ENCODE assay signal across 17 cellular contexts in the genomic region with DNA sequence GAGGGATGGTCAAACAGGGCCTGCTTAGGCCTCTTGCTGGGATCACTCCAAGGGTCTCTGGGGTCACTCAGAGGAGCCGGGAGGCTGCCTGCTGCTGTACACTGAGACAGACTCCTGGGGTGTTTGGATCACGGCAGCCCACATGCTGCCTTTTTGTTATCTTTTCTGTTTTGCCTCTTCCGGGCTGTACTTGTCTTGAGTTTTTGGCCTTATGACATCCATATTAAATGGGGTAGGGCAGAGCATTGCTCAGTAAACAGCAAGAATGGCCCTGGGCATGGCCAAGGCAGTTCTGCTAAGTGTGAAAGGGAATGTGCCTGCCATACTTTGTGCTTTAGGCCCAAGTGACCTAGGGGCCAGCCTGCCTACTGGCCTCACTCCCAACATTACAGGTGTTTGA. TPM values are rescaled to one million over a fixed set of nuclear protein-coding genes. Genes with fewer than 3 reads are reported as not detected.
A peak's percentile ranks its signal among the peaks of the same experiment; 100 is the strongest.
DNase-seq lines count a peak whose midpoint lies in the region; TF ChIP-seq lines count a peak whose summit lies in the region.
"Had no signal": no experiment of that assay in that cellular context is flagged by ENCODE, and none has a peak within 500 bp of the region (broad histone marks: within the 10 kb centered on the region; RNA-seq: fewer than 3 reads in every experiment).

No MANE protein-coding gene starts in this region.

- peak overlapping the region; percentile 71 for H3K4me3 Mint-ChIP-seq in MCF 10A (ENCODE audit: unreplicated experiment)
- peak overlapping the region; percentile 75 for H3K4me3 Mint-ChIP-seq in mesothelial cell of epicardium
- H3K4me3 Mint-ChIP-seq: HFFc6 had no signal

- no peaks in the 10 kb centered on the region for H3K36me3 Mint-ChIP-seq in MCF 10A (ENCODE audit: insufficient read depth, unreplicated experiment)
- no peaks in the 10 kb centered on the region for H3K36me3 Mint-ChIP-seq in mesothelial cell of epicardium
- H3K36me3 Mint-ChIP-seq: activated naive CD4-positive, alpha-beta T cell treated with anti-CD3 and anti-CD28 coated beads, Interleukin-2, amount 10 ng/mL, durations not matched to agents 7 days and 5 days; CD14-positive monocyte; stimulated activated memory B cell treated with anti-CD40 and anti-IgM and Interleukin-4, amounts not matched to agents 10 μg/mL and 1 μg/mL and 100 μg/mL, for 72 hours had no signal

- H3K27me3 ChIP-seq in breast epithelium: no peaks in the 10 kb centered on the region
- H3K27me3 ChIP-seq in mammary epithelial cell (ENCODE audit: insufficient read depth, low read length): no peaks in the 10 kb centered on the region
- no peaks in the 10 kb centered on the region for H3K27me3 ChIP-seq in thyroid gland
- H3K27me3 ChIP-seq: body of pancreas had no signal

- H3K4me3 ChIP-seq in breast epithelium (no peak overlapping the region), mammary epithelial cell (replicated peaks in 1 of 3; ENCODE audit: insufficient read depth in 1 of 3, low read depth in 2 of 3, low read length in 3 of 3) (no peak overlapping the region), thyroid gland (replicated peaks in 1 of 3) (no peak overlapping the region)

- intact Hi-C loops in MCF 10A (cut with micrococcal nuclease): no loop called here
- intact Hi-C loops in breast epithelium (cut with DNase I; ENCODE audit: low total_unique reads): no loop called here
- intact Hi-C loops in mammary epithelial cell (cut with micrococcal nuclease): loop anchor here (2.0 kb wide), 1 partner anchor 71 kb away; a partner anchor contains a TSS
- intact Hi-C loops in thyroid gland (cut with DNase I): no loop called here
- intact Hi-C loops in posterior cingulate gyrus (cut with DNase I): no loop called here

- H4K20me1 ChIP-seq in mammary epithelial cell (ENCODE audit: insufficient read depth, low read length): no peaks in the 10 kb centered on the region

- H3K4me1 Mint-ChIP-seq in MCF 10A (ENCODE audit: insufficient read depth, unreplicated experiment): peaks cover 14% of the 10 kb centered on the region
- H3K4me1 Mint-ChIP-seq in mesothelial cell of epicardium: peaks cover 12% of the 10 kb centered on the region

- TF ChIP-seq CTCF in MCF 10A (IDR thresholded peaks at IDR 0.05; ENCODE audit: unreplicated experiment) (no peak), breast epithelium (IDR thresholded peaks at IDR 0.05) (no peak), mammary epithelial cell (conservative IDR thresholded peaks at IDR 0.05 in 1 of 2, IDR thresholded peaks at IDR 0.05 in 1 of 2; ENCODE audit: extremely low read depth in 1 of 2, insufficient read depth in 1 of 2, low read depth in 1 of 2, low read length in 2 of 2) (no peak), mesothelial cell of epicardium (IDR thresholded peaks at IDR 0.05; ENCODE audit: unreplicated experiment) (no peak), thyroid gland (IDR thresholded peaks at IDR 0.05) (no peak)

- in situ Hi-C loops in mammary epithelial cell (cut with MboI; ENCODE audit: low sequenced_read_pairs in 2 of 2): no loop called here

- no peak overlapping the region for H3K4me2 ChIP-seq in mammary epithelial cell (ENCODE audit: insufficient read depth, low read depth, low read length)

- 95% methylated on average over 3 of the region's 3 CpGs for WGBS in mammary epithelial cell (ENCODE audit: low coverage, missing lambda C conversion rate)
- WGBS in thyroid gland, 2 donors: 89 to 92% methylated on average over 3 of the region's 3 CpGs

- CTCF ChIA-PET in MCF 10A (lab: Yijun Ruan, JAX) (no interaction called here), mammary epithelial cell (lab: Charles Lee; ENCODE audit: low non-redundant PET) (no interaction called here)

- no peak overlapping the region for H3K9ac ChIP-seq in mammary epithelial cell (ENCODE audit: insufficient read depth, low read length)

- dilution Hi-C loops in mammary epithelial cell (cut with HindIII; ENCODE audit: low sequenced_read_pairs): no loop called here

- no peaks in the 10 kb centered on the region for H3K27me3 Mint-ChIP-seq in MCF 10A (ENCODE audit: insufficient read depth, unreplicated experiment)
- peaks cover 62% of the 10 kb centered on the region for H3K27me3 Mint-ChIP-seq in mesothelial cell of epicardium (ENCODE audit: low read depth)

- H3K4me1 ChIP-seq in breast epithelium (no peaks in the 10 kb centered on the region), mammary epithelial cell (ENCODE audit: insufficient read depth, low read length) (peaks cover 10% of the 10 kb centered on the region), thyroid gland (peaks cover 12 to 17% of the 10 kb centered on the region in 2 donors)

- no peak overlapping the region for H3K27ac ChIP-seq in breast epithelium
- H3K27ac ChIP-seq in mammary epithelial cell (ENCODE audit: insufficient read depth, low read depth, low read length): no peak overlapping the region
- H3K27ac ChIP-seq in temporal lobe (ENCODE audit: low read depth, low read length): peak overlapping the region; percentile 45
- no peak overlapping the region for H3K27ac ChIP-seq in thyroid gland
- H3K27ac ChIP-seq: heart left ventricle had no signal

- POLR2A ChIA-PET in MCF 10A (lab: Yijun Ruan, JAX): no interaction called here

- no peak for TF ChIP-seq POLR2A in breast epithelium (IDR thresholded peaks at IDR 0.05)
- TF ChIP-seq POLR2A in thyroid gland (IDR thresholded peaks at IDR 0.05): no peak

- no peaks in the 10 kb centered on the region for H3K79me2 ChIP-seq in mammary epithelial cell (ENCODE audit: insufficient read depth, low read length)

- H3K27ac Mint-ChIP-seq in MCF 10A (ENCODE audit: low read depth, unreplicated experiment): no peak overlapping the region
- no peak overlapping the region for H3K27ac Mint-ChIP-seq in mesothelial cell of epicardium
- H3K27ac Mint-ChIP-seq: activated naive CD4-positive, alpha-beta T cell treated with anti-CD3 and anti-CD28 coated beads, Interleukin-2, amount 10 ng/mL, durations not matched to agents 7 days and 5 days; CD14-positive monocyte; HFFc6; stimulated activated memory B cell treated with anti-CD40 and anti-IgM and Interleukin-4, amounts not matched to agents 10 μg/mL and 1 μg/mL and 100 μg/mL, for 72 hours had no signal

- BruUV-seq in MCF 10A (replicated peaks; lab: Mats Ljungman, UMichigan) (no TSS peak), mammary epithelial cell (replicated peaks; lab: Mats Ljungman, UMichigan) (no TSS peak)

- H3K9me3 Mint-ChIP-seq in MCF 10A (ENCODE audit: unreplicated experiment) (no peaks in the 10 kb centered on the region), mesothelial cell of epicardium (peaks cover 3% of the 10 kb centered on the region)
- H3K9me3 Mint-ChIP-seq: activated naive CD4-positive, alpha-beta T cell treated with anti-CD3 and anti-CD28 coated beads, Interleukin-2, amount 10 ng/mL, durations not matched to agents 7 days and 5 days; HFFc6; stimulated activated memory B cell treated with anti-CD40 and anti-IgM and Interleukin-4, amounts not matched to agents 10 μg/mL and 1 μg/mL and 100 μg/mL, for 72 hours had no signal

- H3K36me3 ChIP-seq in breast epithelium (no peaks in the 10 kb centered on the region), mammary epithelial cell (ENCODE audit: insufficient read depth, low read length) (no peaks in the 10 kb centered on the region), thyroid gland (no peaks in the 10 kb centered on the region)
- H3K36me3 ChIP-seq: heart left ventricle had no signal

- no peaks in the 10 kb centered on the region for H3K9me3 ChIP-seq in breast epithelium
- no peaks in the 10 kb centered on the region for H3K9me3 ChIP-seq in mammary epithelial cell (replicated peaks; ENCODE audit: insufficient read depth, low read length)
- H3K9me3 ChIP-seq in thyroid gland: no peaks in the 10 kb centered on the region
- H3K9me3 ChIP-seq: body of pancreas, heart left ventricle had no signal

- peak overlapping the region; percentile 98 for H2AFZ ChIP-seq in mammary epithelial cell (ENCODE audit: low read depth, low read length)

- DNase-seq in MCF 10A (ENCODE audit: unreplicated experiment) (no peak), breast epithelium (ENCODE audit: low spot score in 2 of 2) (no peak), mammary epithelial cell (no peak), mesothelial cell of epicardium (ENCODE audit: low spot score in 2 of 2, unreplicated experiment in 2 of 2) (no peak), thyroid gland (no peak), posterior cingulate gyrus (no peak), NCI-H82 treated with DMSO at 0.1 percent for 48 hours (lab: John Stamatoyannopoulos, UW; ENCODE audit: unreplicated experiment) (no peak)
- DNase-seq: cortex of kidney, heart left ventricle, HFFc6, SHP77 treated with DMSO at 0.1 percent for 48 hours had no signal

RNA-seq across cellular contexts. Expression of a gene that starts 0.8 kb away (rescaled TPM):
- total RNA-seq in MCF 10A (2022) (0.25 and 0.28 TPM in 2 replicates), breast epithelium (1 to 10 TPM; 1.4 to 7.5 (median 1.5) TPM), mammary epithelial cell (10 to 100 TPM in 1 of 2 donors, 1 to 10 TPM in 1; 4.8 to 11.5 TPM), mesothelial cell of epicardium (0.53 to 0.87 TPM (median 0.72 TPM) in 3 replicates), temporal lobe (3.0 TPM), thyroid gland (1 to 10 TPM; 2.1 to 5.7 (median 4.9) TPM)
- 1.6 TPM for polyA plus RNA-seq in mammary epithelial cell
- polyA minus RNA-seq in mammary epithelial cell: not detected
- total RNA-seq: HFFc6 had no signal
- polyA plus RNA-seq: AG04450, CD14-positive monocyte had no signal
